21 cellular contexts compared by ENCODE assay signal in genomic region chr20:51430198-51430950, GRCh38.
"Had no signal": no experiment of that assay in that cellular context is flagged by ENCODE, and none has a peak within 500 bp of the region (broad histone marks: within the 10 kb centered on the region; RNA-seq: fewer than 3 reads in every experiment).

No MANE protein-coding gene starts in this region.

- H3K27ac ChIP-seq: body of pancreas, foreskin keratinocyte, left lung, neutrophil, pancreas, uterus, VCaP had no signal

- H3K4me3 ChIP-seq: body of pancreas, coronary artery, left lung, pancreas, tibial artery, uterus had no signal

- ATAC-seq: body of pancreas, foreskin keratinocyte, left lung, sciatic nerve had no signal

- H3K9me3 ChIP-seq: body of pancreas, left lung, neutrophil, pancreas, tibial artery, uterus had no signal

- DNase-seq: activated CD4-positive, alpha-beta T cell treated with anti-CD3 and anti-CD28 coated beads, Interleukin-2, amount 50 U/mL, for 4 hours; activated naive CD4-positive, alpha-beta T cell treated with Interleukin-2 at 50 U/mL for 16 hours; activated naive CD8-positive, alpha-beta T cell treated with anti-CD3 and anti-CD28 coated beads, Interleukin-2, amount 10 ng/mL, durations not matched to agents 7 days and 5 days; body of pancreas; foreskin keratinocyte; glutamatergic neuron; hypothalamus; naive thymus-derived CD8-positive, alpha-beta T cell; pancreas; stimulated activated naive CD8-positive, alpha-beta T cell treated with anti-CD3 and anti-CD28 coated beads, Interleukin-15, Interleukin-2, amounts not matched to agents 100 U/mL and 50 U/mL, for 24 hours; SW 1271; tibial artery; uterus had no signal

- H3K4me1 ChIP-seq: pancreas, uterus had no signal

- H3K9me3 Mint-ChIP-seq: activated naive CD8-positive, alpha-beta T cell treated with anti-CD3 and anti-CD28 coated beads, Interleukin-2, amount 10 ng/mL, durations not matched to agents 7 days and 5 days; activated T-helper 2 cell treated with anti-CD3 and anti-CD28 coated beads, Interferon-gamma antibody, Interleukin-2, Interleukin-4, amounts not matched to agents 10 μg/mL and 5 μg/mL and 100 μg/mL, durations not matched to agents 14 hours and 24 hours and 36 hours; central memory CD8-positive, alpha-beta T cell; naive thymus-derived CD8-positive, alpha-beta T cell had no signal

- H3K27me3 Mint-ChIP-seq: activated naive CD8-positive, alpha-beta T cell treated with anti-CD3 and anti-CD28 coated beads, Interleukin-2, amount 10 ng/mL, durations not matched to agents 7 days and 5 days; central memory CD8-positive, alpha-beta T cell; naive thymus-derived CD8-positive, alpha-beta T cell had no signal

- H3K36me3 ChIP-seq: neutrophil, pancreas, uterus had no signal

- H3K27me3 ChIP-seq: body of pancreas, left lung, pancreas, tibial artery, uterus had no signal

- FAIRE-seq: keratinocyte, pancreas had no signal
